Comparison of ENCODE assay signal across 24 cellular contexts in the genomic region with DNA sequence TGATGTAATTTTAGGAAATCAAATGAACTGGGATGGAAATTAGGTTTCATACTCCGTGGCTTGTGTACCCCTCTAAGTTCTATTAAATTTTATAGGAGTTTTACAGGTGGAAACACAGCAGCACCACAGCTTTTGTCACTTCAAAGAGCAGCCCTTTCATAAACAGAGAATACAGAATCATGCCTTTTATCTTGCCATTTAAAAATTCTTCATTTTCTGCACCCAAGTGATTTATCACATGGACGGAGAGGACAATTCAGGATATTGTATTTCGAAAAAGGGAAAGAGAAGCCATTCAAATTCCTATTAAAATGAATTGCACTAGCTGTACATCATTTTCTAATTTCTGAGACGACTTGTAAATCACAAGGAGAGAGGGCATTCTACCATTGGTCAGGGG.
DNase-seq lines count a peak whose midpoint lies in the region; ATAC-seq and TF ChIP-seq lines count a peak whose summit lies in the region.
"Had no signal": no experiment of that assay in that cellular context is flagged by ENCODE, and none has a peak within 500 bp of the region (broad histone marks: within the 10 kb centered on the region; RNA-seq: fewer than 3 reads in every experiment).

No MANE protein-coding gene starts in this region.

- DNase-seq in cardiac muscle cell (ENCODE audit: low read depth in 1 of 2, low spot score in 1 of 2), result no peak
- DNase-seq in Right ventricle myocardium superior, result no peak
- no peak for DNase-seq in WERI-Rb-1
- no peak for DNase-seq in tibial artery
- DNase-seq in NCI-H82 treated with DMSO at 0.1 percent for 48 hours (lab: John Stamatoyannopoulos, UW; ENCODE audit: unreplicated experiment), result no peak
- no peak for DNase-seq in vagina (ENCODE audit: extremely low spot score in 2 of 2)
- no peak for DNase-seq in DMS114 treated with DMSO at 0.1 percent for 48 hours (lab: John Stamatoyannopoulos, UW; ENCODE audit: unreplicated experiment)
- DNase-seq: AML-193; DND-41; Kasumi-1; MM.1S; NCI-H1092; NCI-H1436 treated with DMSO at 0.1 percent for 48 hours; NCI-H2029 treated with DMSO at 0.1 percent for 48 hours; NCI-H2171; NCI-H446; NCI-H69; NK-92 treated with Interleukin-12 subunit alpha and Interleukin-12 subunit beta, amount 100 ng/mL, for 24 hours; Peyer's patch had no signal

- no peak for ATAC-seq in Right ventricle myocardium superior (ENCODE audit: poor library complexity)

- TF ChIP-seq CTCF in cardiac muscle cell (IDR thresholded peaks at IDR 0.05; ENCODE audit: low read depth, low read length), result no peak
- TF ChIP-seq CTCF in WERI-Rb-1 (IDR thresholded peaks at IDR 0.05; ENCODE audit: low read depth, low read length), result no peak
- no peak for TF ChIP-seq CTCF in parathyroid adenoma (IDR thresholded peaks at IDR 0.05)
- no peak for TF ChIP-seq CTCF in tibial artery (IDR thresholded peaks at IDR 0.05)
- no peak for TF ChIP-seq CTCF in vagina (IDR thresholded peaks at IDR 0.05)

- no peak overlapping the region for H3K9ac ChIP-seq in parathyroid adenoma

- intact Hi-C loops in Right ventricle myocardium superior (cut with DNase I) (loop anchor here (5.0 kb wide), 1 partner anchor 245 kb away; a partner anchor contains a TSS), tibial artery (cut with DNase I; ENCODE audit: low total_unique reads) (no loop called here), vagina (cut with DNase I) (no loop called here)

- H2AFZ ChIP-seq in parathyroid adenoma, result no peak overlapping the region

- H3K4me3 ChIP-seq in cardiac muscle cell, result no peak overlapping the region
- no peak overlapping the region for H3K4me3 ChIP-seq in WERI-Rb-1 (ENCODE audit: low read depth, low read length)
- H3K4me3 ChIP-seq in parathyroid adenoma (ENCODE audit: low read depth, low read length), result no peak overlapping the region
- H3K4me3 ChIP-seq in tibial artery, result no peak overlapping the region
- H3K4me3 ChIP-seq in vagina, result no peak overlapping the region
- H3K4me3 ChIP-seq: HAP-1, Peyer's patch, SK-N-MC had no signal

- peak overlapping the region; percentile 55 for H3K4me2 ChIP-seq in parathyroid adenoma (ENCODE audit: low read length)

- H3K27ac ChIP-seq in cardiac muscle cell (peak overlapping the region; percentile 86), WERI-Rb-1 (peak overlapping the region; percentile 71), parathyroid adenoma (peak overlapping the region; percentile 86), tibial artery (peak overlapping the region; percentile 56 to 69), vagina (no peak overlapping the region)
- H3K27ac ChIP-seq: 22Rv1, C4-2B, SK-N-MC had no signal

- H3K4me1 ChIP-seq in cardiac muscle cell (ENCODE audit: low read depth), result peaks cover 66% of the 10 kb centered on the region
- peaks cover 83% of the 10 kb centered on the region for H3K4me1 ChIP-seq in parathyroid adenoma
- H3K4me1 ChIP-seq in tibial artery, result peaks cover 0 to 100% (median 75%) of the 10 kb centered on the region in 4 donors
- H3K4me1 ChIP-seq in vagina, result peaks cover 45% of the 10 kb centered on the region

- peaks cover 15% of the 10 kb centered on the region for H3K79me2 ChIP-seq in parathyroid adenoma

- no peaks in the 10 kb centered on the region for H3K9me3 ChIP-seq in cardiac muscle cell (ENCODE audit: low read depth)
- H3K9me3 ChIP-seq in WERI-Rb-1 (ENCODE audit: severe bottlenecking), result no peaks in the 10 kb centered on the region
- no peaks in the 10 kb centered on the region for H3K9me3 ChIP-seq in parathyroid adenoma (ENCODE audit: control insufficient read depth, low read length)
- no peaks in the 10 kb centered on the region for H3K9me3 ChIP-seq in tibial artery
- no peaks in the 10 kb centered on the region for H3K9me3 ChIP-seq in vagina
- H3K9me3 ChIP-seq: HAP-1, Peyer's patch had no signal

- no peaks in the 10 kb centered on the region for H3K27me3 ChIP-seq in cardiac muscle cell
- no peaks in the 10 kb centered on the region for H3K27me3 ChIP-seq in WERI-Rb-1 (ENCODE audit: insufficient read depth, low read depth, severe bottlenecking)
- H3K27me3 ChIP-seq in parathyroid adenoma (ENCODE audit: control insufficient read depth, insufficient read depth, low read length), result no peaks in the 10 kb centered on the region
- no peaks in the 10 kb centered on the region for H3K27me3 ChIP-seq in tibial artery
- H3K27me3 ChIP-seq in vagina, result no peaks in the 10 kb centered on the region
- H3K27me3 ChIP-seq: Peyer's patch had no signal

- H3K36me3 ChIP-seq in cardiac muscle cell (no peaks in the 10 kb centered on the region), WERI-Rb-1 (no peaks in the 10 kb centered on the region), parathyroid adenoma (ENCODE audit: control insufficient read depth, insufficient read depth, low read length) (no peaks in the 10 kb centered on the region), tibial artery (no peaks in the 10 kb centered on the region), vagina (no peaks in the 10 kb centered on the region)
- H3K36me3 ChIP-seq: HAP-1, Peyer's patch had no signal

- no peak for TF ChIP-seq POLR2A in vagina (IDR thresholded peaks at IDR 0.05)
